ENCODE assay signal across 13 cellular contexts in the genomic region with DNA sequence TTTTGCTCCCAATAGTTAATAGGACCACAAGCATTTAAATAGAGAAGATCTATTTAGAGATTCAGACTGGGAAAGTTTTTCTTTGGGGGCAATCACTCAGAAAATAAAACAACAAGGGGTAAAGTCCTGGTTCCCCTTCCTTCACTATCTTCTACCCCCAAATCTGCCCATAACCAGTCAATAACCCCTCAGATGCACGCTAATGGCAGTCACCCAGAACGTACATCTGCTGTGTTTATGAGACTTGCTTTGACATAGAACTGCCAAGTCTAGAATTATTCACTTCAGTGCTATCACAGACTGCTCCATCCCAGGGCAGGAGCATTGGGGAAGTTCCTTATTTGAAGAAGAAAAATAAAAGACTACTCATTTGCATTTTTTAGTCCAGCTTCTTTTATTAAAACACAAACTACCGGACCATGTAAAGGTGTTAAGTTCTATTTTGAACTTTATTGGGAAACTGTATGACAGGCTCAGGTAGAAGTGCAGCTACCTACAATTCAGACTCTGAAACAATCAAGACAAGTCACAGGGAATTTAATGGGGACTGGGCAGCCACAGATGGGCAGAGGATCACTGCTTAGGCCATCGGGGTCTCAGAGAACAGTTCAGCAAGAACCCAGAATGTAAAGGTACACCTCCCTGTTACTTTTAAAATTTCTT. TPM values are rescaled to one million over a fixed set of nuclear protein-coding genes. Genes with fewer than 3 reads are reported as not detected.
A peak's percentile ranks its signal among the peaks of the same experiment; 100 is the strongest.
DNase-seq lines count a peak whose midpoint lies in the region; ATAC-seq and TF ChIP-seq lines count a peak whose summit lies in the region.
"Had no signal": no experiment of that assay in that cellular context is flagged by ENCODE, and none has a peak within 500 bp of the region (broad histone marks: within the 10 kb centered on the region; RNA-seq: fewer than 3 reads in every experiment).

No MANE protein-coding gene starts in this region.

- DNase-seq in germinal center (ENCODE audit: low spot score) (peak; percentile 72), erythroblast (lab: John Stamatoyannopoulos, UW) (no peak), NCI-H1092 treated with DMSO at 0.1 percent for 48 hours (lab: John Stamatoyannopoulos, UW) (no peak), HPDE6-E6E7 (ENCODE audit: extremely low spot score) (no peak)
- no peak for DNase-seq in CD8-positive, alpha-beta memory T cell
- DNase-seq: COR-L47; effector CD4-positive, alpha-beta T cell; NCI-H1105; SHP77 treated with DMSO at 0.1 percent for 48 hours; stomach had no signal

- H3K9me3 ChIP-seq in CD8-positive, alpha-beta memory T cell (ENCODE audit: low read length), result no peaks in the 10 kb centered on the region
- H3K9me3 ChIP-seq: stomach had no signal

- H3K4me1 Mint-ChIP-seq in CD8-positive, alpha-beta memory T cell, result peaks cover 0 to 12% (median 2%) of the 10 kb centered on the region in 3 donors

- no peak overlapping the region for H3K27ac ChIP-seq in CD8-positive, alpha-beta memory T cell (ENCODE audit: low read depth, low read length)

- H3K4me1 ChIP-seq in CD8-positive, alpha-beta memory T cell (ENCODE audit: insufficient read depth, low read length), result no peaks in the 10 kb centered on the region
- H3K4me1 ChIP-seq: stomach had no signal

- H3K9me3 Mint-ChIP-seq in CD8-positive, alpha-beta memory T cell, result no peaks in the 10 kb centered on the region

- H3K36me3 ChIP-seq in CD8-positive, alpha-beta memory T cell (ENCODE audit: insufficient read depth, low read length), result no peaks in the 10 kb centered on the region
- H3K36me3 ChIP-seq: stomach had no signal

- no peak overlapping the region for H3K4me3 ChIP-seq in CD8-positive, alpha-beta memory T cell (ENCODE audit: low read length)
- H3K4me3 ChIP-seq: stomach had no signal

- H3K27me3 Mint-ChIP-seq in CD8-positive, alpha-beta memory T cell, result no peaks in the 10 kb centered on the region

- H3K4me3 Mint-ChIP-seq in CD8-positive, alpha-beta memory T cell, result no peak overlapping the region

- peak overlapping the region in 2 of 8 donors; percentile 21 to 66 for H3K27ac Mint-ChIP-seq in CD8-positive, alpha-beta memory T cell

- TF ChIP-seq POLR2A in erythroblast (IDR thresholded peaks at IDR 0.05; ENCODE audit: low read length), result no peak

- POLR2A ChIA-PET in CD8-positive, alpha-beta memory T cell (lab: Charles Lee), result no interaction called here

- no peaks in the 10 kb centered on the region for H3K27me3 ChIP-seq in CD8-positive, alpha-beta memory T cell (ENCODE audit: insufficient read depth, low read length, poor library complexity, severe bottlenecking)
- H3K27me3 ChIP-seq: stomach had no signal

- no peaks in the 10 kb centered on the region for H3K36me3 Mint-ChIP-seq in CD8-positive, alpha-beta memory T cell

- CTCF ChIA-PET in CD8-positive, alpha-beta memory T cell (lab: Charles Lee), result no interaction called here

- ATAC-seq in GM18511 (IDR thresholded peaks at IDR 0.05; ENCODE audit: unreplicated experiment) (peak; percentile 75), GM21619 (IDR thresholded peaks at IDR 0.05; ENCODE audit: unreplicated experiment) (peak; percentile 62), HG03469 (IDR thresholded peaks at IDR 0.05; ENCODE audit: unreplicated experiment) (peak; percentile 77)

RNA-seq across cellular contexts. Expression of a gene that starts 38.4 kb away (rescaled TPM):
- 10 to 100 TPM; 10.2 to 12.8 TPM for total RNA-seq in CD8-positive, alpha-beta memory T cell
- 11.8 TPM for polyA plus RNA-seq in CD8-positive, alpha-beta memory T cell
